ENCODE assay signal across 8 cellular contexts in the genomic region with DNA sequence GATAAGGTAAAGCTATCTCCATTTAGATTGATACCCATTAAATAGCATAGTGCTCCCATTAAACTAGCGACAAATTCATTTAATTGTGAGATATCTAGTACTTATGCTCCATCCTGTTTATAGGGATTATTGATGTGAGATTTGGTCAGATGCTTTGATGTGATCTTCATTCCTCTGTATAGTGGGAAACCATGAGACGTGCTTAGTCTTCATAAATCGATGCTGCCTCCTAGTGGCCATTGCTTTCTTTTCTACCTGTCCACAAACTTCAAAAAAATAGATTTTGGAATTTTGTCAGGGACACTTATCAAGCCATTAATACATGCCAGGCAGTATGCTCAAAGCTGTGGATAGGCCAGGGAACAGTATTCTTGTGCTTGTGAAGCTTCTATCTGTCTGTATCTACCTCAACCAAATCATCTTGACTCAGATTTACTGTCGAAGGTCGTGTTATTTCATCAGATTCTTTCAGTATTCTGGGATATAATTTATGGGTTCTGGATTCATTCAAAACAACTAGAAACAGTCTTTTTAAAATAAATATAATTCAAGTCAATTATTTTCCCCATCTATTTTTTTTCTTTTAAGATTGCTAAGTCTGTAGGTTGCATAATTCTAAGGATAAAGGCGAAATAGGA. TPM values are rescaled to one million over a fixed set of nuclear protein-coding genes. Genes with fewer than 3 reads are reported as not detected.
DNase-seq lines count a peak whose midpoint lies in the region; ATAC-seq and TF ChIP-seq lines count a peak whose summit lies in the region.

No MANE protein-coding gene starts in this region.

- DNase-seq in DMS53 treated with DMSO at 0.1 percent for 48 hours (lab: John Stamatoyannopoulos, UW; ENCODE audit: unreplicated experiment) (peak; percentile 80), NCI-H69 (lab: John Stamatoyannopoulos, UW) (peak; percentile 79), ovary (peak in 3 of 5 donors; percentile 16 to 58 (median 50))
- peak; percentile 39 for DNase-seq in activated T-cell treated with anti-CD3 and anti-CD28 coated beads, Interleukin-2, amount 50 U/mL, for 4 hours
- no peak for DNase-seq in activated T-helper 2 cell treated with anti-CD3 and anti-CD28 coated beads, Interferon-gamma antibody, Interleukin-2, Interleukin-4, amounts not matched to agents 10 μg/mL and 5 μg/mL and 100 μg/mL, durations not matched to agents 14 hours and 24 hours and 36 hours (ENCODE audit: low spot score)

- peaks cover 4% of the 10 kb centered on the region for H3K4me1 Mint-ChIP-seq in activated T-cell treated with anti-CD3 and anti-CD28 coated beads, Interleukin-2, amount 50 U/mL, for 4 hours (ENCODE audit: low read depth)
- peaks cover 9% of the 10 kb centered on the region for H3K4me1 Mint-ChIP-seq in activated T-helper 2 cell treated with anti-CD3 and anti-CD28 coated beads, Interferon-gamma antibody, Interleukin-2, Interleukin-4, amounts not matched to agents 10 μg/mL and 5 μg/mL and 100 μg/mL, durations not matched to agents 14 hours and 24 hours and 36 hours (ENCODE audit: low read depth)

- H3K4me3 Mint-ChIP-seq in activated T-cell treated with anti-CD3 and anti-CD28 coated beads, Interleukin-2, amount 50 U/mL, for 4 hours, result no peak overlapping the region
- no peak overlapping the region for H3K4me3 Mint-ChIP-seq in activated T-helper 2 cell treated with anti-CD3 and anti-CD28 coated beads, Interferon-gamma antibody, Interleukin-2, Interleukin-4, amounts not matched to agents 10 μg/mL and 5 μg/mL and 100 μg/mL, durations not matched to agents 14 hours and 24 hours and 36 hours (ENCODE audit: low read depth)

- no peaks in the 10 kb centered on the region for H3K9me3 Mint-ChIP-seq in activated T-cell treated with anti-CD3 and anti-CD28 coated beads, Interleukin-2, amount 50 U/mL, for 4 hours
- no peaks in the 10 kb centered on the region for H3K9me3 Mint-ChIP-seq in activated T-helper 2 cell treated with anti-CD3 and anti-CD28 coated beads, Interferon-gamma antibody, Interleukin-2, Interleukin-4, amounts not matched to agents 10 μg/mL and 5 μg/mL and 100 μg/mL, durations not matched to agents 14 hours and 24 hours and 36 hours

- TF ChIP-seq EP300 in gastroesophageal sphincter (IDR thresholded peaks at IDR 0.05) (no peak), ovary (IDR thresholded peaks at IDR 0.05) (no peak)

- peaks cover 0 to 14% of the 10 kb centered on the region in 2 donors for H3K36me3 ChIP-seq in gastroesophageal sphincter
- no peaks in the 10 kb centered on the region for H3K36me3 ChIP-seq in ovary

- H3K27ac Mint-ChIP-seq in activated T-helper 2 cell treated with anti-CD3 and anti-CD28 coated beads, Interferon-gamma antibody, Interleukin-2, Interleukin-4, amounts not matched to agents 10 μg/mL and 5 μg/mL and 100 μg/mL, durations not matched to agents 14 hours and 24 hours and 36 hours, result no peak overlapping the region

- WGBS in gastroesophageal sphincter (ENCODE audit: low coverage in 1 of 2), 2 donors, result 69 to 76% methylated on average over 4 to 5 of the region's 6 CpGs
- 57 to 60% (median 58%) methylated on average over 6 of the region's 6 CpGs for WGBS in ovary, 3 donors

- H3K36me3 Mint-ChIP-seq in activated T-cell treated with anti-CD3 and anti-CD28 coated beads, Interleukin-2, amount 50 U/mL, for 4 hours (ENCODE audit: insufficient read depth), result peaks cover 10% of the 10 kb centered on the region
- H3K36me3 Mint-ChIP-seq in activated T-helper 2 cell treated with anti-CD3 and anti-CD28 coated beads, Interferon-gamma antibody, Interleukin-2, Interleukin-4, amounts not matched to agents 10 μg/mL and 5 μg/mL and 100 μg/mL, durations not matched to agents 14 hours and 24 hours and 36 hours (ENCODE audit: low read depth), result peaks cover 20% of the 10 kb centered on the region

- TF ChIP-seq POLR2A in gastroesophageal sphincter (IDR thresholded peaks at IDR 0.05), result no peak
- TF ChIP-seq POLR2A in ovary (IDR thresholded peaks at IDR 0.05), result no peak

- no peaks in the 10 kb centered on the region for H3K27me3 ChIP-seq in gastroesophageal sphincter
- no peaks in the 10 kb centered on the region for H3K27me3 ChIP-seq in ovary

- H3K4me3 ChIP-seq in gastroesophageal sphincter (no peak overlapping the region), ovary (no peak overlapping the region)

- intact Hi-C loops in ovary (cut with DNase I), result no loop called here
- intact Hi-C loops in activated T-helper 2 cell treated with anti-CD3 and anti-CD28 coated beads, Interferon-gamma antibody, Interleukin-2, Interleukin-4, amounts not matched to agents 10 μg/mL and 5 μg/mL and 100 μg/mL, durations not matched to agents 14 hours and 24 hours and 36 hours (cut with micrococcal nuclease), result loop anchor here (1.0 kb wide), 1 partner anchor 12 kb away; a partner anchor contains a TSS

- H3K27ac ChIP-seq in gastroesophageal sphincter, result no peak overlapping the region
- H3K27ac ChIP-seq in ovary, result no peak overlapping the region

- no peaks in the 10 kb centered on the region for H3K27me3 Mint-ChIP-seq in activated T-cell treated with anti-CD3 and anti-CD28 coated beads, Interleukin-2, amount 50 U/mL, for 4 hours (ENCODE audit: low read depth)
- no peaks in the 10 kb centered on the region for H3K27me3 Mint-ChIP-seq in activated T-helper 2 cell treated with anti-CD3 and anti-CD28 coated beads, Interferon-gamma antibody, Interleukin-2, Interleukin-4, amounts not matched to agents 10 μg/mL and 5 μg/mL and 100 μg/mL, durations not matched to agents 14 hours and 24 hours and 36 hours (ENCODE audit: low read depth)

- ATAC-seq in GM19467 (IDR thresholded peaks at IDR 0.05; ENCODE audit: unreplicated experiment), result peak; percentile 80
- ATAC-seq in HG03469 (IDR thresholded peaks at IDR 0.05; ENCODE audit: unreplicated experiment), result peak; percentile 75
- peak; percentile 67 to 73 for ATAC-seq in activated T-cell treated with anti-CD3 and anti-CD28 coated beads, Interleukin-2, amount 50 U/mL, for 4 hours
- ATAC-seq in gastroesophageal sphincter, result peak; percentile 77

- TF ChIP-seq CTCF in gastroesophageal sphincter (IDR thresholded peaks at IDR 0.05) (peak; percentile 56 to 70 (median 60)), ovary (IDR thresholded peaks at IDR 0.05) (peak in 2 of 3 donors; percentile 10 to 23)

- H3K4me1 ChIP-seq in gastroesophageal sphincter, result no peaks in the 10 kb centered on the region
- no peaks in the 10 kb centered on the region for H3K4me1 ChIP-seq in ovary (ENCODE audit: insufficient read depth)

- H3K9me3 ChIP-seq in gastroesophageal sphincter (no peaks in the 10 kb centered on the region), ovary (no peaks in the 10 kb centered on the region)

RNA-seq across cellular contexts. Expression of a gene that starts 12.0 kb away (rescaled TPM):
- total RNA-seq in activated T-cell treated with anti-CD3 and anti-CD28 coated beads, Interleukin-2, amount 50 U/mL, for 4 hours, result 10 to 100 TPM; 45.9 to 51.7 (median 50.6) TPM
- total RNA-seq in gastroesophageal sphincter (10 to 100 TPM; 18.6 to 38.6 (median 28.9) TPM), ovary (10 to 100 TPM; 16.8 to 31.4 (median 22.9) TPM)
- polyA plus RNA-seq in ovary, result 10 to 100 TPM; 20.8 to 24.3 TPM
- 46.8 and 50.3 TPM in 2 replicates for total RNA-seq in activated T-helper 2 cell treated with anti-CD3 and anti-CD28 coated beads, Interferon-gamma antibody, Interleukin-2, Interleukin-4, amounts not matched to agents 10 μg/mL and 5 μg/mL and 100 μg/mL, durations not matched to agents 14 hours and 24 hours and 36 hours

RNA-seq across cellular contexts. Expression of a gene that starts 28.5 kb away (rescaled TPM):
- under 1 TPM in 1 of 3 donors, not detected in 2; 0.34 TPM for total RNA-seq in activated T-cell treated with anti-CD3 and anti-CD28 coated beads, Interleukin-2, amount 50 U/mL, for 4 hours
- total RNA-seq in gastroesophageal sphincter (1 to 10 TPM in 3 of 4 donors, not detected in 1; 1.5 to 3.0 (median 2.9) TPM), ovary (1 to 10 TPM in 4 of 7 donors, under 1 TPM in 2, not detected in 1; 0.71 to 2.3 (median 1.6) TPM)
- polyA plus RNA-seq in ovary, result under 1 TPM in 1 of 2 donors, not detected in 1; 0.23 TPM
- not detected in 2 replicates for total RNA-seq in activated T-helper 2 cell treated with anti-CD3 and anti-CD28 coated beads, Interferon-gamma antibody, Interleukin-2, Interleukin-4, amounts not matched to agents 10 μg/mL and 5 μg/mL and 100 μg/mL, durations not matched to agents 14 hours and 24 hours and 36 hours
